Comparison of ENCODE assay signal across 7 cellular contexts in the genomic region with DNA sequence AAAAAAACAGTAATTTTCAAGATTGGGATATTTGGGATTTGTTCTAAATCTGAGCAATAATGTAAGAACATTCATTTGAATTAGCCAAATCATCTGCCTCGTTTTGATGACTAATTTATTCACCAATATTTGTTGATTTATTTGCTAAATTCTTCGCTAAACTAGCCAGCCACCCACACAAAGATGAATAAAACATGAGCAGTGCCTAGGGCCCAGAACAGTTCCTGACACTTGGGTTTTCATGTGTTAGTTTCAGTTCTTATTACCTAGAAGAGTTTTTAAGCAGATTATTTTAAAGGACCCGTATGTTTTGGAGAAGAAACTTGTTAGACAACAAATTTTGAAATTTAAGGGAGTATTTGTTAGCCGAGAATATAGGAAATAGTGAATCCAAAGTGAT. TPM values are rescaled to one million over a fixed set of nuclear protein-coding genes. Genes with fewer than 3 reads are reported as not detected.
A peak's percentile ranks its signal among the peaks of the same experiment; 100 is the strongest.
DNase-seq lines count a peak whose midpoint lies in the region; ATAC-seq, FAIRE-seq and TF ChIP-seq lines count a peak whose summit lies in the region.

No MANE protein-coding gene starts in this region.

- TF ChIP-seq CTCF in MM.1S (IDR thresholded peaks at IDR 0.05; ENCODE audit: low read length) (no peak), K562 (IDR thresholded peaks at IDR 0.05 in 2 of 3, conservative IDR thresholded peaks at IDR 0.05 in 1 of 3; ENCODE audit: insufficient read depth in 2 of 3, low read depth in 1 of 3, low read length in 3 of 3) (no peak)

- peak overlapping the region; percentile 85; the same call in 1 of the 2 replicates for H3K27ac ChIP-seq in MM.1S (ENCODE audit: low read length)
- peak overlapping the region; percentile 93; the same call in 2 of the 3 replicates for H3K27ac ChIP-seq in K562 (ENCODE audit: extremely low read depth, low read depth, low read length)
- peak overlapping the region; percentile 91 for H3K27ac ChIP-seq in temporal lobe (ENCODE audit: low read depth, low read length)

- CTCF ChIA-PET in K562 (lab: Yijun Ruan, JAX; ENCODE audit: low intra/inter-chr PET ratio) = no interaction called here

- H2AFZ ChIP-seq in MM.1S (ENCODE audit: low read length) = no peak overlapping the region
- no peak overlapping the region for H2AFZ ChIP-seq in K562 (ENCODE audit: low read depth, low read length)

- H3K9me3 ChIP-seq in MM.1S (replicated peaks; ENCODE audit: insufficient read depth, low read length) (no peaks in the 10 kb centered on the region), K562 (replicated peaks; ENCODE audit: control insufficient read depth, insufficient read depth, low read depth, low read length) (peaks cover 7% of the 10 kb centered on the region; the same call in 1 of the 2 replicates)

- H3K4me1 ChIP-seq in MM.1S (ENCODE audit: low read length) (0 out of 2 replicates have a peak, but pooled peaks cover 2% of the 10 kb centered on the region), K562 (replicated peaks in 1 of 2; ENCODE audit: control insufficient read depth in 2 of 2, insufficient read depth in 2 of 2, low read length in 2 of 2) (peaks cover 5 to 10% of the 10 kb centered on the region in 2 experiments; a peak in 3 of 5 replicates)

- DNase-seq in GM12892 (ENCODE audit: insufficient read length) (no peak), MM.1S (peak; percentile 58), K562 (ENCODE audit: extremely low read depth in 1 of 4, low spot score in 3 of 4) (peak in 2 of 4 experiments; percentile 11 to 31), lung microvascular endothelial cell (ENCODE audit: low read depth in 2 of 2) (peak; percentile 37 to 45), NCI-H2171 (lab: John Stamatoyannopoulos, UW) (no peak)

- H3K4me3 ChIP-seq in MM.1S (ENCODE audit: low read length) (peak overlapping the region; percentile 96), K562 (peak overlapping the region; percentile 56)

- H3K4me2 ChIP-seq in MM.1S (ENCODE audit: low read depth, low read length) = peak overlapping the region; percentile 76
- H3K4me2 ChIP-seq in K562 (ENCODE audit: insufficient read depth, low read length) = peak overlapping the region; percentile 97

- H3K79me2 ChIP-seq in MM.1S (ENCODE audit: low read length) = peaks cover 68% of the 10 kb centered on the region
- peaks cover 63% of the 10 kb centered on the region for H3K79me2 ChIP-seq in K562 (ENCODE audit: control insufficient read depth, insufficient read depth, low read length)

- in situ Hi-C loops in K562 (cut with MboI) = no loop called here

- no peaks in the 10 kb centered on the region for H3K9me1 ChIP-seq in K562 (ENCODE audit: control insufficient read depth, insufficient read depth, low read length)

- WGBS in K562 (ENCODE audit: insufficient coverage, low coverage, missing lambda C conversion rate) = 2% methylated on average over 4 of the region's 4 CpGs

- no peak for TF ChIP-seq EP300 in K562 (IDR thresholded peaks at IDR 0.05; ENCODE audit: low read length)

- BruUV-seq in K562 (replicated peaks; lab: Mats Ljungman, UMichigan) = no TSS peak

- intact Hi-C loops in K562 (cut with micrococcal nuclease) = loop anchor here (5.0 kb wide), 2 partner anchors 84 to 99 kb away; partner anchors contain the start of gene C2CD5

- FAIRE-seq in GM12892 (lab: Jason Lieb, UNC) = peak; percentile 60
- FAIRE-seq in K562 (lab: Jason Lieb, UNC) = peak; percentile 69

- H3K9me2 ChIP-seq in MM.1S (replicated peaks; ENCODE audit: insufficient read depth, low read length) = no peaks in the 10 kb centered on the region

- H3K9ac ChIP-seq in MM.1S (ENCODE audit: low read length) (peak overlapping the region; percentile 90), K562 (ENCODE audit: insufficient read depth in 1 of 2, low read depth in 2 of 2, low read length in 2 of 2) (peak overlapping the region in 1 of 2 experiments; percentile 78; a peak in 2 of 4 replicates)

- H3K36me3 ChIP-seq in MM.1S (replicated peaks; ENCODE audit: insufficient read depth, low read length) (no peaks in the 10 kb centered on the region), K562 (ENCODE audit: control insufficient read depth, insufficient read depth, low read length) (peaks cover 11% of the 10 kb centered on the region)

- no peaks in the 10 kb centered on the region; the same call in 1 of the 2 replicates for H4K20me1 ChIP-seq in MM.1S (ENCODE audit: insufficient read depth, low read length)
- no peaks in the 10 kb centered on the region for H4K20me1 ChIP-seq in K562 (replicated peaks; ENCODE audit: control insufficient read depth, insufficient read depth, low read length)

- peaks cover 13% of the 10 kb centered on the region for H3F3A ChIP-seq in MM.1S (ENCODE audit: insufficient read depth, low read length)

- ATAC-seq in GM21717 (IDR thresholded peaks at IDR 0.05; ENCODE audit: unreplicated experiment) = peak; percentile 42
- peak; percentile 40 for ATAC-seq in K562

- POLR2A ChIA-PET in K562 (lab: Yijun Ruan, JAX) = no interaction called here

- no peak for TF ChIP-seq RAD21 in K562 (CRISPR knock-in tag; conservative IDR thresholded peaks at IDR 0.05 in 1 of 2, IDR thresholded peaks at IDR 0.05 in 1 of 2)

- TF ChIP-seq POLR2A in GM12892 (IDR thresholded peaks at IDR 0.05; ENCODE audit: low read depth, low read length) = no peak
- TF ChIP-seq POLR2A in K562 (conservative IDR thresholded peaks at IDR 0.05) = no peak

- no peaks in the 10 kb centered on the region for H3K27me3 ChIP-seq in MM.1S (replicated peaks; ENCODE audit: insufficient read depth, low read length)
- no peaks in the 10 kb centered on the region for H3K27me3 ChIP-seq in K562 (ENCODE audit: control insufficient read depth in 2 of 2, insufficient read depth in 2 of 2, low read length in 2 of 2)

TF ChIP-seq in K562, 482 proteins besides CTCF, POLR2A, EP300 and RAD21:
- no peak for TF ChIP-seq ARID2 (IDR thresholded peaks at IDR 0.05)
- 0 out of 2 replicates have a peak, but pooled peaks have one; percentile 39 for TF ChIP-seq EGR1 (conservative IDR thresholded peaks at IDR 0.05)

RNA-seq across cellular contexts. Expression of gene ETNK1, which starts 1.5 kb away (rescaled TPM):
- 28.4 TPM for polyA plus RNA-seq in GM12892 (2012; ENCODE audit: missing spikeins)
- 112 and 189 TPM in 2 replicates for total RNA-seq in K562 (2011; cell fraction: chromatin; rRNA removed; ENCODE audit: low replicate concordance)
- 77.4 and 88.2 TPM in 2 replicates for total RNA-seq in K562 (2011; cell fraction: nucleolus; rRNA removed)
- 128 and 225 TPM in 2 replicates for total RNA-seq in K562 (2011; cell fraction: nucleoplasm; rRNA removed)
- total RNA-seq in K562 (2014; rRNA removed) = 22.5 and 27.1 TPM in 2 replicates
- 57.6 and 67.5 TPM in 2 replicates for total RNA-seq in K562 (2014; rRNA removed; fragmentation: Illumina TruSeq; extraction: Trizol)
- 33.4 and 37.6 TPM in 2 replicates for total RNA-seq in K562 (2015; rRNA removed; fragmentation: Illumina TruSeq; extraction: Trizol)
- total RNA-seq in K562 (2021) = 70.5 and 74.3 TPM in 2 replicates
- polyA plus RNA-seq in K562 (2011; rRNA removed) = 30.2 and 36.0 TPM in 2 replicates
- 15.6 and 18.5 TPM in 2 replicates for polyA plus RNA-seq in K562 (2011; cell fraction: cytosol; rRNA removed)
- 49.1 and 57.9 TPM in 2 replicates for polyA plus RNA-seq in K562 (2011; cell fraction: nucleus; rRNA removed)
- 17.2 and 17.4 TPM in 2 replicates for polyA plus RNA-seq in K562 (2012)
- 17.5 and 19.7 TPM in 2 replicates for polyA plus RNA-seq in K562 (2014; fragmentation: Illumina TruSeq; extraction: Trizol)
- 10 to 100 TPM; 36.0 to 47.5 TPM for polyA plus RNA-seq in K562 (2014; fragmentation: Nextera tagmentation; extraction: Ambion mirVana)
- 10.0 and 13.7 TPM in 2 replicates for polyA plus RNA-seq in K562 (2014; rRNA removed)
- polyA minus RNA-seq in K562 (2011; rRNA and poly(A)+ RNA removed) = 167 and 201 TPM in 2 replicates
- polyA minus RNA-seq in K562 (2011; cell fraction: cytosol; rRNA and poly(A)+ RNA removed) = 75.6 and 94.2 TPM in 2 replicates
- polyA minus RNA-seq in K562 (2011; cell fraction: nucleus; rRNA and poly(A)+ RNA removed) = 158 and 213 TPM in 2 replicates
- 29.2 and 41.1 TPM in 2 replicates for total RNA-seq in lung microvascular endothelial cell
- total RNA-seq in temporal lobe = 63.4 TPM

Comparison
In these comparisons a context has a peak if more than half of its experiments do, and no peak if none do; other contexts are left out.
1. DNase-seq: peak in MM.1S (single experiment) and lung microvascular endothelial cell (2 of 2); none in GM12892 (single experiment) and NCI-H2171 (single experiment).
2. Peak in every context shown above with its lines, with median percentiles within 50 percentile points of each other: H3K27ac ChIP-seq.